ENCODE assay signal across 11 cellular contexts in genomic region chr6:68468244-68468884, GRCh38.
A peak's percentile ranks its signal among the peaks of the same experiment; 100 is the strongest.
DNase-seq lines count a peak whose midpoint lies in the region; ATAC-seq and TF ChIP-seq lines count a peak whose summit lies in the region.
"Had no signal": no experiment of that assay in that cellular context is flagged by ENCODE, and none has a peak within 500 bp of the region (broad histone marks: within the 10 kb centered on the region; RNA-seq: fewer than 3 reads in every experiment).

No MANE protein-coding gene starts in this region.

- POLR2A ChIA-PET in A673 (lab: Charles Lee; ENCODE audit: low non-redundant PET) = no interaction called here

- TF ChIP-seq CTCF in A673 (conservative IDR thresholded peaks at IDR 0.05; ENCODE audit: low read depth, low read length) = peak; percentile 73
- TF ChIP-seq CTCF in GM12874 (IDR thresholded peaks at IDR 0.05; ENCODE audit: insufficient read depth, low read depth, low read length) = peak; percentile 30; the same call in 1 of the 2 replicates
- TF ChIP-seq CTCF in choroid plexus epithelial cell (conservative IDR thresholded peaks at IDR 0.05; ENCODE audit: low read depth, low read length) = peak; percentile 54

- H3K9me3 ChIP-seq in A673 (ENCODE audit: low read depth, low read length, poor library complexity, severe bottlenecking) = no peaks in the 10 kb centered on the region
- H3K9me3 ChIP-seq: tibial nerve had no signal

- H3K4me3 ChIP-seq in A673 (ENCODE audit: low read depth, low read length, poor library complexity, severe bottlenecking) (no peak overlapping the region), choroid plexus epithelial cell (ENCODE audit: low read depth, low read length) (no peak overlapping the region)
- H3K4me3 ChIP-seq: tibial nerve had no signal

- CTCF ChIA-PET in A673 (lab: Charles Lee) = no interaction called here

- peaks cover 3% of the 10 kb centered on the region for H3K4me1 ChIP-seq in A673 (ENCODE audit: insufficient read depth, low read length, poor library complexity, severe bottlenecking)
- H3K4me1 ChIP-seq: tibial nerve had no signal

- DNase-seq in A673 (ENCODE audit: low spot score) (peak; percentile 44), OCI-M1 (lab: John Stamatoyannopoulos, UW) (peak; percentile 88), choroid plexus epithelial cell (ENCODE audit: low read depth) (peak; percentile 11), NCI-H187 treated with DMSO at 0.1 percent for 48 hours (lab: John Stamatoyannopoulos, UW) (no peak), medulla oblongata (ENCODE audit: extremely low spot score) (no peak)
- no peak for DNase-seq in activated effector memory CD4-positive, alpha-beta T cell treated with anti-CD3 and anti-CD28 coated beads, Interleukin-2, amount 50 U/mL, for 16 hours
- DNase-seq: aorta, NCI-H1092 had no signal

- no peaks in the 10 kb centered on the region for H3K27me3 ChIP-seq in A673 (replicated peaks; ENCODE audit: insufficient read depth, low read depth, low read length, poor library complexity)
- H3K27me3 ChIP-seq: tibial nerve had no signal

- BruUV-seq in A673 (replicated peaks; lab: Mats Ljungman, UMichigan) = no TSS peak

- no peak for ATAC-seq in GM21529 (IDR thresholded peaks at IDR 0.05; ENCODE audit: unreplicated experiment)

- H3K36me3 ChIP-seq in A673 (ENCODE audit: insufficient read depth, low read length, poor library complexity, severe bottlenecking) = no peaks in the 10 kb centered on the region
- H3K36me3 ChIP-seq: tibial nerve had no signal

- no peak overlapping the region for H3K27ac ChIP-seq in A673 (ENCODE audit: low read depth, low read length, poor library complexity, severe bottlenecking)
- H3K27ac ChIP-seq: tibial nerve had no signal

- intact Hi-C loops in A673 (cut with micrococcal nuclease; ENCODE audit: unreplicated experiment) = loop anchor here (5.0 kb wide), 1 partner anchor 126 kb away; no protein-coding TSS in a partner anchor

Comparison
In these comparisons a context has a peak if more than half of its experiments do, and no peak if none do; other contexts are left out.
1. DNase-seq: peak in A673 (single experiment), OCI-M1 (single experiment) and choroid plexus epithelial cell (single experiment); none in activated effector memory CD4-positive, alpha-beta T cell treated with anti-CD3 and anti-CD28 coated beads, Interleukin-2, amount 50 U/mL, for 16 hours (single experiment), NCI-H187 treated with DMSO at 0.1 percent for 48 hours (single experiment) and medulla oblongata (single experiment).
2. Peak in every context shown above with its lines, with median percentiles within 50 percentile points of each other: CTCF ChIP-seq.